Comparison of ENCODE assay signal across 1 cellular context in the genomic region with DNA sequence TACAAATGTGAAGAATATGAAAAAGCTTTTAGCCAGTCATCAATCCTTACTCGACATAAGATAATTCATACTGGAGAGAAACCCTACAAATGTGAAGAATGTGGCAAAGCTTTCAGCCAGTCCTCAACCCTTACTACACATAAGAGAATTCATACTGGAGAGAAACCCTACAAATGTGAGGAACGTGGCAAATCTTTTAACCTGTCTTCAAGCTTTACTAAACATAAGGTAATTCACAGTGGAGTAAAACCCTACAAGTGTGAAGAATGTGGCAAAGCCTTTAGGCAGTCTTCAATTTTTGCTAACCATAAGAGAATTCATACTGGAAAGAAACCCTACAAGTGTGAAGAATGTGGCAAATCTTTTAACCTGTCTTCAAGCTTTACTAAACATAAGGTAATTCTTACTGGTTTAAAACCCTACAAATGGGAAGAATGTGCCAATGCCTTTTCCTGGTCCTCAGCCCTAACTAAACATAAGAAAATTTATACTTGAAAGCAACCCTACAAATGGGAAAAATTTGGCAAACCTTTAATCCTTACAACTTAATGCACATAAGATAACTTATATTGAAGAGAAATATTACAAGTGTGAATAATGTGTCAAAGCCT.
TF ChIP-seq lines count a peak whose summit lies in the region.

No MANE protein-coding gene starts in this region.

TF ChIP-seq in K562, 482 proteins besides CTCF, POLR2A, EP300 and RAD21 (continued from another document):
- TF ChIP-seq, protein P1, sequence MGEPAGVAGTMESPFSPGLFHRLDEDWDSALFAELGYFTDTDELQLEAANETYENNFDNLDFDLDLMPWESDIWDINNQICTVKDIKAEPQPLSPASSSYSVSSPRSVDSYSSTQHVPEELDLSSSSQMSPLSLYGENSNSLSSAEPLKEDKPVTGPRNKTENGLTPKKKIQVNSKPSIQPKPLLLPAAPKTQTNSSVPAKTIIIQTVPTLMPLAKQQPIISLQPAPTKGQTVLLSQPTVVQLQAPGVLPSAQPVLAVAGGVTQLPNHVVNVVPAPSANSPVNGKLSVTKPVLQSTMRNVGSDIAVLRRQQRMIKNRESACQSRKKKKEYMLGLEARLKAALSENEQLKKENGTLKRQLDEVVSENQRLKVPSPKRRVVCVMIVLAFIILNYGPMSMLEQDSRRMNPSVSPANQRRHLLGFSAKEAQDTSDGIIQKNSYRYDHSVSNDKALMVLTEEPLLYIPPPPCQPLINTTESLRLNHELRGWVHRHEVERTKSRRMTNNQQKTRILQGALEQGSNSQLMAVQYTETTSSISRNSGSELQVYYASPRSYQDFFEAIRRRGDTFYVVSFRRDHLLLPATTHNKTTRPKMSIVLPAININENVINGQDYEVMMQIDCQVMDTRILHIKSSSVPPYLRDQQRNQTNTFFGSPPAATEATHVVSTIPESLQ (CRISPR knock-in tag; IDR thresholded peaks at IDR 0.05) = no peak
